ENCODE assay signal across 1 cellular context in genomic region chr10:102853944-102854694, GRCh38.
A peak's percentile ranks its signal among the peaks of the same experiment; 100 is the strongest.
TF ChIP-seq lines count a peak whose summit lies in the region.

TSS of gene BORCS7 (plus strand) at chr10:102854259. CDS start at chr10:102854287, 28 bp downstream.

TF ChIP-seq in K562, 482 proteins besides CTCF, POLR2A, EP300 and RAD21 (continued from another document and continues in another):
- no peak for TF ChIP-seq PATZ1 (CRISPR knock-in tag; IDR thresholded peaks at IDR 0.05; ENCODE audit: borderline replicate concordance)
- no peak for TF ChIP-seq NFE2L1 (tag; IDR thresholded peaks at IDR 0.05; ENCODE audit: borderline replicate concordance, low read depth)
- TF ChIP-seq TSC22D4 (tag; IDR thresholded peaks at IDR 0.05), result no peak
- no peak for TF ChIP-seq ZNF507 (tag; conservative IDR thresholded peaks at IDR 0.05)
- no peak for TF ChIP-seq ETS2 (tag; IDR thresholded peaks at IDR 0.05; ENCODE audit: borderline replicate concordance, poor library complexity, severe bottlenecking)
- TF ChIP-seq, protein P1, sequence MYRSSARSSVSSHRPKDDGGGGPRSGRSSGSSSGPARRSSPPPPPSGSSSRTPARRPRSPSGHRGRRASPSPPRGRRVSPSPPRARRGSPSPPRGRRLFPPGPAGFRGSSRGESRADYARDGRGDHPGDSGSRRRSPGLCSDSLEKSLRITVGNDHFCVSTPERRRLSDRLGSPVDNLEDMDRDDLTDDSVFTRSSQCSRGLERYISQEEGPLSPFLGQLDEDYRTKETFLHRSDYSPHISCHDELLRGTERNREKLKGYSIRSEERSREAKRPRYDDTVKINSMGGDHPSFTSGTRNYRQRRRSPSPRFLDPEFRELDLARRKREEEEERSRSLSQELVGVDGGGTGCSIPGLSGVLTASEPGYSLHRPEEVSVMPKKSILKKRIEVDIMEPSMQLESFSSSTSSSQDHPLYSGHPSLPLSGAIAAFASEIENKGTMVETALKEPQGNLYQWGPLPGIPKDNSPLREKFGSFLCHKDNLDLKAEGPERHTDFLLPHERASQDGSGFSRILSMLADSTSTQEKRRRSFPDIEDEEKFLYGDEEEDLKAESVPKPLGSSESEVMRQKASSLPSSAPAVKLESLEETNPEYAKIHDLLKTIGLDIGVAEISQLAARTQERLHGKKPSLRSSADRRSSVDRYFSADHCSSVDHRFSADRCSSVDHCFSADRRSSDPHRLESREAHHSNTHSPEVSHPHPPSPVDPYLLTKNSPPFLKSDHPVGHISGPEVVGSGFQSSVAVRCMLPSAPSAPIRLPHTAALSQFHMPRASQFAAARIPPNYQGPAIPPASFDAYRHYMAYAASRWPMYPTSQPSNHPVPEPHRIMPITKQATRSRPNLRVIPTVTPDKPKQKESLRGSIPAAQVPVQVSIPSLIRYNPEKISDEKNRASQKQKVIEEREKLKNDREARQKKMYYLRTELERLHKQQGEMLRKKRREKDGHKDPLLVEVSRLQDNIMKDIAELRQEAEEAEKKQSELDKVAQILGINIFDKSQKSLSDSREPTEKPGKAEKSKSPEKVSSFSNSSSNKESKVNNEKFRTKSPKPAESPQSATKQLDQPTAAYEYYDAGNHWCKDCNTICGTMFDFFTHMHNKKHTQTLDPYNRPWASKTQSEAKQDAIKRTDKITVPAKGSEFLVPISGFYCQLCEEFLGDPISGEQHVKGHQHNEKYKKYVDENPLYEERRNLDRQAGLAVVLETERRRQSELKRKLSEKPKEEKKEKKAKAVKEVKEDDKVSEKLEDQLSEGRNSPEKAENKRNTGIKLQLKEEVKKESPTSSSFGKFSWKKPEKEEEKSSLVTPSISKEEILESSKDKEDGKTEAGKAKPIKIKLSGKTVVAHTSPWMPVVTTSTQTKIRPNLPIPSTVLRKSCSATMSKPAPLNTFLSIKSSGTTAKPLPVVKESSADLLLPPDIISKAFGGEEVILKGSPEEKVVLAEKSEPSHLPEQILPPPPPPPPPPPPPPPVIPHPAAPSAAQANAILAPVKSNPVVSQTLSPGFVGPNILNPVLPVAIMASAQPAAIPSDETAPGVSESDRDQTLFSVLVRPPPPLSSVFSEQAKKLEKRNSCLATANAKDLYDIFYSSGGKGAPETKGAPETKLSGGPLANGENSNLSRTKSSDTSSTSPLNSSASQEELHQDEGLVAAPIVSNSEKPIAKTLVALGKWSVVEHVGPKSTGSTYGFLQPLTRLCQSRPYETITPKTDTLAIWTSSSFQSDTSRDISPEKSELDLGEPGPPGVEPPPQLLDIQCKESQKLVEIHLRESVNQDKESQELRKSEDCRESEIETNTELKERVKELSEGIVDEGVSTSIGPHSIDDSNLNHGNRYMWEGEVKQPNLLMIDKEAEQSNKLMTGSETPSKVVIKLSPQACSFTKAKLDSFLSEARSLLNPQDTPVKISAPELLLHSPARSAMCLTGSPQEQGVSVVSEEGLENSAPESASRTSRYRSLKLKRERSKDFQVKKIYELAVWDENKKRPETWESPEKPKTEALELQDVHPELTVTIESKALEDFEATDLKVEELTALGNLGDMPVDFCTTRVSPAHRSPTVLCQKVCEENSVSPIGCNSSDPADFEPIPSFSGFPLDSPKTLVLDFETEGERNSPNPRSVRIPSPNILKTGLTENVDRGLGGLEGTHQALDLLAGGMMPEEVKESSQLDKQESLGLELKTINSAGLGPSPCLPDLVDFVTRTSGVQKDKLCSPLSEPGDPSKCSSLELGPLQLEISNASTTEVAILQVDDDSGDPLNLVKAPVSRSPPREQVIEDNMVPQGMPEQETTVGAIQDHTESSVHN (IDR thresholded peaks at IDR 0.05; ENCODE audit: borderline replicate concordance in 1 of 2, low read depth in 1 of 2), result no peak
- TF ChIP-seq MAFF (IDR thresholded peaks at IDR 0.05; ENCODE audit: low read length), result no peak
- TF ChIP-seq PML (IDR thresholded peaks at IDR 0.05; ENCODE audit: low read length), result peak; percentile 74
- peak; percentile 31; the same call in 1 of the 2 replicates for TF ChIP-seq TEAD4 (IDR thresholded peaks at IDR 0.05; ENCODE audit: low read length)
- TF ChIP-seq TEAD4 (CRISPR knock-in tag; IDR thresholded peaks at IDR 0.05; ENCODE audit: borderline replicate concordance), result no peak
- TF ChIP-seq TOE1 (IDR thresholded peaks at IDR 0.05; ENCODE audit: borderline replicate concordance), result peak; percentile 90
- 0 out of 2 replicates have a peak, but pooled peaks have one; percentile 51 for TF ChIP-seq TOE1 (CRISPR knock-in tag; IDR thresholded peaks at IDR 0.05; ENCODE audit: borderline replicate concordance, low read depth)
- peak; percentile 89 for TF ChIP-seq MYBL2 (IDR thresholded peaks at IDR 0.05; ENCODE audit: low read depth)
- no peak for TF ChIP-seq MYBL2 (CRISPR knock-in tag; IDR thresholded peaks at IDR 0.05; ENCODE audit: borderline replicate concordance)
- TF ChIP-seq IRF2 (CRISPR knock-in tag; IDR thresholded peaks at IDR 0.05), result no peak
- TF ChIP-seq, protein P2, sequence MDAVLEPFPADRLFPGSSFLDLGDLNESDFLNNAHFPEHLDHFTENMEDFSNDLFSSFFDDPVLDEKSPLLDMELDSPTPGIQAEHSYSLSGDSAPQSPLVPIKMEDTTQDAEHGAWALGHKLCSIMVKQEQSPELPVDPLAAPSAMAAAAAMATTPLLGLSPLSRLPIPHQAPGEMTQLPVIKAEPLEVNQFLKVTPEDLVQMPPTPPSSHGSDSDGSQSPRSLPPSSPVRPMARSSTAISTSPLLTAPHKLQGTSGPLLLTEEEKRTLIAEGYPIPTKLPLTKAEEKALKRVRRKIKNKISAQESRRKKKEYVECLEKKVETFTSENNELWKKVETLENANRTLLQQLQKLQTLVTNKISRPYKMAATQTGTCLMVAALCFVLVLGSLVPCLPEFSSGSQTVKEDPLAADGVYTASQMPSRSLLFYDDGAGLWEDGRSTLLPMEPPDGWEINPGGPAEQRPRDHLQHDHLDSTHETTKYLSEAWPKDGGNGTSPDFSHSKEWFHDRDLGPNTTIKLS (IDR thresholded peaks at IDR 0.05; ENCODE audit: borderline replicate concordance, low read depth), result peak; percentile 90
- no peak for TF ChIP-seq NFATC3 (IDR thresholded peaks at IDR 0.05)
- TF ChIP-seq, protein P3, sequence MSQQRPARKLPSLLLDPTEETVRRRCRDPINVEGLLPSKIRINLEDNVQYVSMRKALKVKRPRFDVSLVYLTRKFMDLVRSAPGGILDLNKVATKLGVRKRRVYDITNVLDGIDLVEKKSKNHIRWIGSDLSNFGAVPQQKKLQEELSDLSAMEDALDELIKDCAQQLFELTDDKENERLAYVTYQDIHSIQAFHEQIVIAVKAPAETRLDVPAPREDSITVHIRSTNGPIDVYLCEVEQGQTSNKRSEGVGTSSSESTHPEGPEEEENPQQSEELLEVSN (IDR thresholded peaks at IDR 0.05; ENCODE audit: borderline replicate concordance in 1 of 2, extremely low read depth in 1 of 2, insufficient read depth in 1 of 2, insufficient read length in 1 of 2, low read depth in 1 of 2, low read length in 1 of 2, poor library complexity in 1 of 2, severe bottlenecking in 1 of 2), result no peak
- no peak for TF ChIP-seq BHLHE40 (IDR thresholded peaks at IDR 0.05; ENCODE audit: low read length)
- TF ChIP-seq ZNF224 (CRISPR knock-in tag; IDR thresholded peaks at IDR 0.05), result no peak
- no peak for TF ChIP-seq HMGXB4 (CRISPR knock-in tag; IDR thresholded peaks at IDR 0.05)
- no peak for TF ChIP-seq MYNN (IDR thresholded peaks at IDR 0.05)
- TF ChIP-seq MYNN (CRISPR knock-in tag; IDR thresholded peaks at IDR 0.05), result no peak
- no peak for TF ChIP-seq ZNF740 (CRISPR knock-in tag; IDR thresholded peaks at IDR 0.05)
- no peak for TF ChIP-seq ZNF740 (tag; IDR thresholded peaks at IDR 0.05)
- TF ChIP-seq KDM4B (IDR thresholded peaks at IDR 0.05; ENCODE audit: borderline replicate concordance in 2 of 2, low read depth in 1 of 2), result peak in 1 of 2 experiments; percentile 64; a peak in 1 of 4 replicates
- TF ChIP-seq, protein P4, sequence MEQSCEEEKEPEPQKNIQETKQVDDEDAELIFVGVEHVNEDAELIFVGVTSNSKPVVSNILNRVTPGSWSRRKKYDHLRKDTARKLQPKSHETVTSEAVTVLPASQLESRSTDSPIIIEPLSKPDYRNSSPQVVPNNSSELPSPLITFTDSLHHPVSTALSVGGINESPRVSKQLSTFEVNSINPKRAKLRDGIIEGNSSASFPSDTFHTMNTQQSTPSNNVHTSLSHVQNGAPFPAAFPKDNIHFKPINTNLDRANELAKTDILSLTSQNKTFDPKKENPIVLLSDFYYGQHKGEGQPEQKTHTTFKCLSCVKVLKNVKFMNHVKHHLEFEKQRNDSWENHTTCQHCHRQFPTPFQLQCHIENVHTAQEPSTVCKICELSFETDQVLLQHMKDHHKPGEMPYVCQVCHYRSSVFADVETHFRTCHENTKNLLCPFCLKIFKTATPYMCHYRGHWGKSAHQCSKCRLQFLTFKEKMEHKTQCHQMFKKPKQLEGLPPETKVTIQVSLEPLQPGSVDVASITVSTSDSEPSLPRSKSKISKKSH (CRISPR knock-in tag; IDR thresholded peaks at IDR 0.05), result no peak
- no peak for TF ChIP-seq POLR3G (IDR thresholded peaks at IDR 0.05; ENCODE audit: extremely low read depth, insufficient read length, insufficient replicate concordance)
- TF ChIP-seq HLTF (IDR thresholded peaks at IDR 0.05), result no peak
- peak; percentile 27; the same call in 1 of the 2 replicates for TF ChIP-seq RB1 (IDR thresholded peaks at IDR 0.05; ENCODE audit: low read depth)
- TF ChIP-seq CHD2 (IDR thresholded peaks at IDR 0.05; ENCODE audit: low read depth, low read length), result no peak
- TF ChIP-seq ZC3H4 (CRISPR knock-in tag; IDR thresholded peaks at IDR 0.05; ENCODE audit: borderline replicate concordance), result no peak
- TF ChIP-seq ZC3H11A (IDR thresholded peaks at IDR 0.05; ENCODE audit: low read depth, low read length), result no peak
- TF ChIP-seq STAT5B (CRISPR knock-in tag; IDR thresholded peaks at IDR 0.05), result no peak
- TF ChIP-seq, protein P5, sequence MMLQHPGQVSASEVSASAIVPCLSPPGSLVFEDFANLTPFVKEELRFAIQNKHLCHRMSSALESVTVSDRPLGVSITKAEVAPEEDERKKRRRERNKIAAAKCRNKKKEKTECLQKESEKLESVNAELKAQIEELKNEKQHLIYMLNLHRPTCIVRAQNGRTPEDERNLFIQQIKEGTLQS (IDR thresholded peaks at IDR 0.05), result peak; percentile 50; the same call in 1 of the 2 replicates
- TF ChIP-seq, protein P5 (CRISPR knock-in tag; conservative IDR thresholded peaks at IDR 0.05), result 0 out of 2 replicates have a peak, but pooled peaks have one; percentile 62
- TF ChIP-seq, protein P6, sequence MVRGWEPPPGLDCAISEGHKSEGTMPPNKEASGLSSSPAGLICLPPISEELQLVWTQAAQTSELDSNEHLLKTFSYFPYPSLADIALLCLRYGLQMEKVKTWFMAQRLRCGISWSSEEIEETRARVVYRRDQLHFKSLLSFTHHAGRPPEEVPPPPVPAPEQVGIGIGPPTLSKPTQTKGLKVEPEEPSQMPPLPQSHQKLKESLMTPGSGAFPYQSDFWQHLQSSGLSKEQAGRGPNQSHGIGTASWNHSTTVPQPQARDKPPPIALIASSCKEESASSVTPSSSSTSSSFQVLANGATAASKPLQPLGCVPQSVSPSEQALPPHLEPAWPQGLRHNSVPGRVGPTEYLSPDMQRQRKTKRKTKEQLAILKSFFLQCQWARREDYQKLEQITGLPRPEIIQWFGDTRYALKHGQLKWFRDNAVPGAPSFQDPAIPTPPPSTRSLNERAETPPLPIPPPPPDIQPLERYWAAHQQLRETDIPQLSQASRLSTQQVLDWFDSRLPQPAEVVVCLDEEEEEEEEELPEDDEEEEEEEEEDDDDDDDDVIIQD (CRISPR knock-in tag; IDR thresholded peaks at IDR 0.05), result no peak
- peak; percentile 51; the same call in 1 of the 2 replicates for TF ChIP-seq ETV1 (tag; conservative IDR thresholded peaks at IDR 0.05; ENCODE audit: low read depth)
- TF ChIP-seq CBX5 (IDR thresholded peaks at IDR 0.05; ENCODE audit: borderline replicate concordance, low read depth), result no peak
- no peak for TF ChIP-seq NR1H2 (CRISPR knock-in tag; IDR thresholded peaks at IDR 0.05)
- 0 out of 2 replicates have a peak, but pooled peaks have one; percentile 56 for TF ChIP-seq ETV5 (CRISPR knock-in tag; IDR thresholded peaks at IDR 0.05; ENCODE audit: low read depth)
- no peak for TF ChIP-seq ZNF699 (CRISPR knock-in tag; IDR thresholded peaks at IDR 0.05; ENCODE audit: insufficient replicate concordance)
- TF ChIP-seq U2AF1 (optimal IDR thresholded peaks at IDR 0.05; ENCODE audit: low read depth, low read length), result no peak
- no peak; a peak in 2 of 4 replicates for TF ChIP-seq ARNT (IDR thresholded peaks at IDR 0.05)
- TF ChIP-seq ZBTB1 (CRISPR knock-in tag; IDR thresholded peaks at IDR 0.05; ENCODE audit: borderline replicate concordance, low read depth), result no peak
- TF ChIP-seq TEAD1 (CRISPR knock-in tag; IDR thresholded peaks at IDR 0.05), result peak; percentile 38 to 78; a peak in 2 of 4 replicates
